In genomic region chr10:68074404-68074774, GRCh38 we compare ENCODE assay signal across 8 cellular contexts. TPM values are rescaled to one million over a fixed set of nuclear protein-coding genes. Genes with fewer than 3 reads are reported as not detected.
DNase-seq lines count a peak whose midpoint lies in the region; ATAC-seq and TF ChIP-seq lines count a peak whose summit lies in the region.

No MANE protein-coding gene starts in this region.

- H2AK5ac ChIP-seq in mesenchymal stem cell (ENCODE audit: low read length, severe bottlenecking), result peak overlapping the region; percentile 41

- H3K4me2 ChIP-seq in KMS-11 (peak overlapping the region; percentile 93), mesenchymal stem cell (ENCODE audit: low read length, poor library complexity, severe bottlenecking) (peak overlapping the region; percentile 60)

- H3K36me3 ChIP-seq in KMS-11 (ENCODE audit: insufficient read depth) (no peaks in the 10 kb centered on the region), breast epithelium (no peaks in the 10 kb centered on the region), mesenchymal stem cell (ENCODE audit: control insufficient read depth in 1 of 2, insufficient read depth in 2 of 2, low read depth in 1 of 2, low read length in 2 of 2) (peaks cover 0 to 21% of the 10 kb centered on the region in 2 experiments), aorta (ENCODE audit: control insufficient read depth in 1 of 2, insufficient read depth in 2 of 2, low read length in 1 of 2) (no peaks in the 10 kb centered on the region)

- 1% methylated on average over 20 of the region's 20 CpGs for WGBS in mesenchymal stem cell
- WGBS in aorta, 2 donors, result 0 to 1% methylated on average over 20 of the region's 20 CpGs

- H2BK15ac ChIP-seq in mesenchymal stem cell (ENCODE audit: low read depth, poor library complexity, severe bottlenecking), result peak overlapping the region; percentile 38

- H3K27me3 Mint-ChIP-seq in CD4-positive, alpha-beta T cell, result no peaks in the 10 kb centered on the region

- CTCF ChIA-PET in CD4-positive, alpha-beta T cell (lab: Charles Lee), result no interaction called here

- H3K27me3 ChIP-seq in CD4-positive, alpha-beta T cell (ENCODE audit: control insufficient read depth, insufficient read depth, low read length), result no peaks in the 10 kb centered on the region
- H3K27me3 ChIP-seq in KMS-11 (ENCODE audit: insufficient read depth, low read depth), result no peaks in the 10 kb centered on the region
- no peaks in the 10 kb centered on the region for H3K27me3 ChIP-seq in breast epithelium
- no peaks in the 10 kb centered on the region for H3K27me3 ChIP-seq in mesenchymal stem cell (ENCODE audit: control insufficient read depth in 1 of 2, insufficient read depth in 1 of 2, low read length in 2 of 2)
- no peaks in the 10 kb centered on the region for H3K27me3 ChIP-seq in aorta (ENCODE audit: control insufficient read depth in 1 of 2, insufficient read depth in 2 of 2, low read length in 1 of 2)

- H2AFZ ChIP-seq in KMS-11 (ENCODE audit: low read depth), result peak overlapping the region; percentile 85
- peak overlapping the region; percentile 43 for H2AFZ ChIP-seq in mesenchymal stem cell (ENCODE audit: low read depth, low read length)

- peak overlapping the region; percentile 89 to 98 for H3K18ac ChIP-seq in mesenchymal stem cell (ENCODE audit: low read depth in 1 of 2, low read length in 2 of 2)

- H2BK5ac ChIP-seq in mesenchymal stem cell (ENCODE audit: low read depth, low read length, poor library complexity, severe bottlenecking), result peak overlapping the region; percentile 83

- H3K27ac Mint-ChIP-seq in CD4-positive, alpha-beta T cell, result peak overlapping the region; percentile 89

- H3K36me3 Mint-ChIP-seq in CD4-positive, alpha-beta T cell (ENCODE audit: low read depth), result peaks cover 37% of the 10 kb centered on the region

- peak overlapping the region in 1 of 2 experiments; percentile 12 for H2BK12ac ChIP-seq in mesenchymal stem cell (ENCODE audit: low read length in 2 of 2)

- POLR2A ChIA-PET in CD4-positive, alpha-beta T cell (lab: Charles Lee), result interaction anchor here (0.7 to 2.7 kb wide), 3 partner anchors 190 to 257 kb away, joined by 3 to 23 read pairs (median 5); partner anchors contain the start of genes HNRNPH3 and SIRT1

- peak overlapping the region; percentile 19 to 84 for H3K14ac ChIP-seq in mesenchymal stem cell (ENCODE audit: low read length in 2 of 2)

- peak overlapping the region in 1 of 2 experiments; percentile 20 for H3K23ac ChIP-seq in mesenchymal stem cell (ENCODE audit: low read length in 2 of 2)

- H3K4me1 Mint-ChIP-seq in CD4-positive, alpha-beta T cell (ENCODE audit: low read depth), result peaks cover 48% of the 10 kb centered on the region

- no peak for ATAC-seq in CD4-positive, alpha-beta T cell (ENCODE audit: poor library complexity)
- peak; percentile 73 for ATAC-seq in aorta (ENCODE audit: low FRiP score)
- ATAC-seq in HG02678 (IDR thresholded peaks at IDR 0.05; ENCODE audit: unreplicated experiment), result no peak
- no peak for ATAC-seq in HG02763 (IDR thresholded peaks at IDR 0.05; ENCODE audit: unreplicated experiment)
- ATAC-seq in GM19397 (IDR thresholded peaks at IDR 0.05; ENCODE audit: unreplicated experiment), result no peak

- no peak for TF ChIP-seq CTCF in CD4-positive, alpha-beta T cell (IDR thresholded peaks at IDR 0.05)
- TF ChIP-seq CTCF in KMS-11 (conservative IDR thresholded peaks at IDR 0.05; ENCODE audit: low read depth, low read length) (no peak), breast epithelium (IDR thresholded peaks at IDR 0.05) (no peak)

- H4K8ac ChIP-seq in mesenchymal stem cell (ENCODE audit: low read length), result peak overlapping the region; percentile 64

- H3K9ac ChIP-seq in KMS-11, result peak overlapping the region; percentile 85
- peak overlapping the region; percentile 98 for H3K9ac ChIP-seq in mesenchymal stem cell (ENCODE audit: low read length)

- no peak for TF ChIP-seq POLR2A in breast epithelium (IDR thresholded peaks at IDR 0.05)

- H3K9me3 ChIP-seq in CD4-positive, alpha-beta T cell (ENCODE audit: control insufficient read depth, low read length), result no peaks in the 10 kb centered on the region
- H3K9me3 ChIP-seq in breast epithelium (no peaks in the 10 kb centered on the region), mesenchymal stem cell (ENCODE audit: control insufficient read depth, low read length) (no peaks in the 10 kb centered on the region), aorta (ENCODE audit: control insufficient read depth, low read length) (no peaks in the 10 kb centered on the region)

- peaks cover 41% of the 10 kb centered on the region for H3K79me2 ChIP-seq in KMS-11 (ENCODE audit: insufficient read depth, low read depth)

- peak overlapping the region; percentile 12 for H2BK120ac ChIP-seq in mesenchymal stem cell (ENCODE audit: low read depth, low read length)

- H3K79me1 ChIP-seq in mesenchymal stem cell (replicated peaks; ENCODE audit: low read length, poor library complexity, severe bottlenecking), result no peaks in the 10 kb centered on the region

- H4K91ac ChIP-seq in mesenchymal stem cell (ENCODE audit: low read length), result peak overlapping the region; percentile 71

- no peaks in the 10 kb centered on the region for H3K9me3 Mint-ChIP-seq in CD4-positive, alpha-beta T cell

- H4K20me1 ChIP-seq in KMS-11 (ENCODE audit: insufficient read depth), result no peaks in the 10 kb centered on the region

- peak overlapping the region; percentile 94 for H3K27ac ChIP-seq in CD4-positive, alpha-beta T cell (ENCODE audit: low read depth, low read length)
- H3K27ac ChIP-seq in KMS-11 (peak overlapping the region; percentile 78), breast epithelium (peak overlapping the region; percentile 98), mesenchymal stem cell (ENCODE audit: low read length, poor library complexity, severe bottlenecking) (peak overlapping the region; percentile 99), aorta (ENCODE audit: low read depth in 1 of 2, low read length in 2 of 2) (peak overlapping the region; percentile 83 to 97)

- peak overlapping the region; percentile 62 to 94 for H3K4ac ChIP-seq in mesenchymal stem cell (ENCODE audit: low read depth in 1 of 2, low read length in 2 of 2)

- H3K4me3 Mint-ChIP-seq in CD4-positive, alpha-beta T cell, result peak overlapping the region; percentile 93

- peaks cover 29% of the 10 kb centered on the region for H3K4me1 ChIP-seq in KMS-11 (ENCODE audit: low read depth, poor library complexity, severe bottlenecking)
- peaks cover 0 to 5% of the 10 kb centered on the region in 2 donors for H3K4me1 ChIP-seq in breast epithelium
- no peaks in the 10 kb centered on the region for H3K4me1 ChIP-seq in mesenchymal stem cell (ENCODE audit: control insufficient read depth, insufficient read depth, low read depth, low read length)
- H3K4me1 ChIP-seq in aorta (ENCODE audit: control insufficient read depth in 1 of 2, insufficient read depth in 2 of 2, low read length in 2 of 2), result no peaks in the 10 kb centered on the region

- intact Hi-C loops in CD4-positive, alpha-beta T cell (cut with DNase I, micrococcal nuclease), result loop anchor here (2.0 to 10.0 kb wide), 9 partner anchors 42 to 830 kb away; partner anchors contain the start of genes SIRT1 (in 2 of the 2), CCAR1 (in 1 of the 2), DDX50 (in 1 of the 2) and RUFY2 (in 1 of the 2)
- intact Hi-C loops in breast epithelium (cut with DNase I; ENCODE audit: low total_unique reads), result loop anchor here (10.0 kb wide), 1 partner anchor 80 kb away; no protein-coding TSS in a partner anchor
- intact Hi-C loops in aorta (cut with DNase I), result loop anchor here (10.0 kb wide), 2 partner anchors 220 to 260 kb away; partner anchors contain the start of genes HNRNPH3 (in 1 of the 2) and PBLD (in 1 of the 2)

- DNase-seq in CD4-positive, alpha-beta T cell, result no peak
- DNase-seq in breast epithelium (ENCODE audit: low spot score in 2 of 2), result no peak
- DNase-seq in mesenchymal stem cell, result no peak
- no peak for DNase-seq in aorta

- H3K4me3 ChIP-seq in KMS-11 (IDR thresholded peaks at IDR 0.05; ENCODE audit: insufficient read depth, low read depth, low read length) (peak overlapping the region; percentile 25), breast epithelium (peak overlapping the region; percentile 85 to 100 (median 95)), mesenchymal stem cell (ENCODE audit: insufficient read depth in 1 of 2, low read depth in 1 of 2, low read length in 2 of 2) (peak overlapping the region; percentile 77 to 88), aorta (ENCODE audit: low read length in 2 of 2) (peak overlapping the region; percentile 91 to 94)

RNA-seq across cellular contexts. Expression of gene HERC4, which starts 0.7 kb away (rescaled TPM):
- total RNA-seq in CD4-positive, alpha-beta T cell, result 10 to 100 TPM; 46.0 to 46.8 TPM
- 10 to 100 TPM; 43.2 to 81.4 (median 66.2) TPM for total RNA-seq in breast epithelium
- 20.9 TPM for polyA plus RNA-seq in mesenchymal stem cell (2013, experiment 1 of 2)
- 20.2 TPM for polyA plus RNA-seq in mesenchymal stem cell (2013, experiment 2 of 2)
- 100 to 1,000 TPM in 1 of 2 donors, 10 to 100 TPM in 1; 81.9 to 108 TPM for total RNA-seq in aorta
- polyA plus RNA-seq in aorta, result 10 to 100 TPM in 1 of 2 donors, 1 to 10 TPM in 1; 9.5 to 28.0 TPM

RNA-seq across cellular contexts. Expression of gene MYPN, which starts 34.9 kb away (rescaled TPM):
- total RNA-seq in CD4-positive, alpha-beta T cell, result not detected
- total RNA-seq in breast epithelium, result under 1 TPM in 1 of 3 donors, not detected in 2; 0.33 TPM
- polyA plus RNA-seq in mesenchymal stem cell (2013, experiment 1 of 2), result not detected
- polyA plus RNA-seq in mesenchymal stem cell (2013, experiment 2 of 2), result 0.01 TPM
- total RNA-seq in aorta, result under 1 TPM in 1 of 2 donors, not detected in 1; 0.10 TPM
- polyA plus RNA-seq in aorta, result under 1 TPM in 1 of 2 donors, not detected in 1; 0.25 TPM

Comparison
In these comparisons a context has a peak if more than half of its experiments do, and no peak if none do; other contexts are left out.
1. H3K4me3 ChIP-seq: peak in every context shown above with its lines; median percentile 95 in breast epithelium; 92 in aorta; 82 in mesenchymal stem cell; 25 in KMS-11.